In genomic region chr14:76904740-76905569, GRCh38 we compare ENCODE assay signal across 1 cellular context.
TF ChIP-seq lines count a peak whose summit lies in the region.

No MANE protein-coding gene starts in this region.

TF ChIP-seq in GM12878, 131 proteins besides CTCF, POLR2A, EP300 and RAD21 (continued from another document and continues in another):
- TF ChIP-seq ASH2L (IDR thresholded peaks at IDR 0.05; ENCODE audit: borderline replicate concordance, low read depth) (no peak), KLF5 (IDR thresholded peaks at IDR 0.05; ENCODE audit: partially characterized antibody) (no peak), ZBED1 (IDR thresholded peaks at IDR 0.05; ENCODE audit: borderline replicate concordance) (no peak), JUND (IDR thresholded peaks at IDR 0.05; ENCODE audit: low read depth, low read length) (no peak), CEBPB (IDR thresholded peaks at IDR 0.05; ENCODE audit: borderline replicate concordance in 1 of 2, low read depth in 2 of 2, low read length in 2 of 2) (no peak), RFX5 (IDR thresholded peaks at IDR 0.05; ENCODE audit: low read depth, low read length) (no peak), ZBTB11 (CRISPR knock-in tag; IDR thresholded peaks at IDR 0.05) (no peak), ETV6 (conservative IDR thresholded peaks at IDR 0.05 in 1 of 2, IDR thresholded peaks at IDR 0.05 in 1 of 2; ENCODE audit: borderline replicate concordance in 1 of 2, low read depth in 1 of 2) (peak in 1 of 2 experiments; percentile 76; a peak in 2 of 4 replicates), ZNF384 (IDR thresholded peaks at IDR 0.05; ENCODE audit: borderline replicate concordance, low read depth, low read length) (no peak), EZH2 (IDR thresholded peaks at IDR 0.05; ENCODE audit: borderline replicate concordance, control insufficient read depth, low read depth, low read length) (no peak), CREM (IDR thresholded peaks at IDR 0.05; ENCODE audit: low read depth) (peak; percentile 54; the same call in 1 of the 2 replicates), MEF2A (IDR thresholded peaks at IDR 0.05; ENCODE audit: insufficient read depth, low read depth, low read length) (no peak), SMC3 (IDR thresholded peaks at IDR 0.05; ENCODE audit: borderline replicate concordance, low read length) (no peak), ATF2 (IDR thresholded peaks at IDR 0.05; ENCODE audit: low read length) (peak; percentile 53), DPF2 (IDR thresholded peaks at IDR 0.05) (0 out of 2 replicates have a peak, but pooled peaks have one; percentile 40), NR2C1 (IDR thresholded peaks at IDR 0.05) (no peak), BMI1 (IDR thresholded peaks at IDR 0.05; ENCODE audit: borderline replicate concordance) (no peak), YY1 (IDR thresholded peaks at IDR 0.05; ENCODE audit: low read depth, low read length) (0 out of 2 replicates have a peak, but pooled peaks have one; percentile 35), BRCA1 (IDR thresholded peaks at IDR 0.05; ENCODE audit: low read depth, low read length) (no peak), CBFB (IDR thresholded peaks at IDR 0.05; ENCODE audit: low read depth) (no peak), NFXL1 (IDR thresholded peaks at IDR 0.05; ENCODE audit: borderline replicate concordance) (no peak), ATF3 (IDR thresholded peaks at IDR 0.05; ENCODE audit: borderline replicate concordance, extremely low read depth, low read depth, low read length) (no peak), POLR2AphosphoS2 (IDR thresholded peaks at IDR 0.05; ENCODE audit: low read depth, low read length) (no peak), PML (IDR thresholded peaks at IDR 0.05; ENCODE audit: low read length) (no peak), CUX1 (IDR thresholded peaks at IDR 0.05; ENCODE audit: insufficient replicate concordance, low read depth, low read length) (no peak), CBX5 (IDR thresholded peaks at IDR 0.05; ENCODE audit: low read depth) (no peak), MLLT1 (IDR thresholded peaks at IDR 0.05) (0 out of 2 replicates have a peak, but pooled peaks have one; percentile 14), SUPT20H (IDR thresholded peaks at IDR 0.05; ENCODE audit: borderline replicate concordance, control insufficient read depth, low read depth, low read length) (no peak), RB1 (IDR thresholded peaks at IDR 0.05; ENCODE audit: borderline replicate concordance) (no peak), REST (IDR thresholded peaks at IDR 0.05; ENCODE audit: low read depth, low read length) (no peak), BCL3 (IDR thresholded peaks at IDR 0.05; ENCODE audit: borderline replicate concordance, insufficient read depth, low read depth, low read length, poor library complexity, severe bottlenecking) (peak; percentile 85), PBX3 (IDR thresholded peaks at IDR 0.05; ENCODE audit: insufficient replicate concordance, low read depth, low read length) (peak; percentile 32), PRDM15 (CRISPR knock-in tag; IDR thresholded peaks at IDR 0.05) (no peak), NRF1 (conservative IDR thresholded peaks at IDR 0.05; ENCODE audit: low read depth, low read length) (no peak), ESRRA (IDR thresholded peaks at IDR 0.05; ENCODE audit: low read length) (no peak)
